ENCODE assay signal across 12 cellular contexts in genomic region chr3:188262488-188262887, GRCh38.
DNase-seq lines count a peak whose midpoint lies in the region; ATAC-seq and TF ChIP-seq lines count a peak whose summit lies in the region.
"Had no signal": no experiment of that assay in that cellular context is flagged by ENCODE, and none has a peak within 500 bp of the region (broad histone marks: within the 10 kb centered on the region; RNA-seq: fewer than 3 reads in every experiment).

No MANE protein-coding gene starts in this region.

- DNase-seq in heart left ventricle (no peak), left cardiac atrium (no peak), neural crest cell (ENCODE audit: low read depth, low spot score) (no peak), tibial nerve (ENCODE audit: low spot score in 2 of 2) (no peak), midbrain (lab: John Stamatoyannopoulos, UW) (no peak)
- DNase-seq in activated T-cell treated with anti-CD3 and anti-CD28 coated beads, Interleukin-2, amount 50 U/mL, for 48 hours: no peak
- DNase-seq: GF-D8; stimulated activated CD4-positive, alpha-beta T cell treated with anti-CD3 and anti-CD28 coated beads, Interleukin-4, amount 100 ng/mL, for 4 hours; T-cell had no signal

- H3K4me1 Mint-ChIP-seq in dendritic cell treated with granulocyte-macrophage colony-stimulating factor and Interleukin-4, amounts not matched to agents 40 ng/mL and 50 ng/mL, for 4 days (ENCODE audit: low read depth): peaks cover 23% of the 10 kb centered on the region
- H3K4me1 Mint-ChIP-seq in neural crest cell: peaks cover 14% of the 10 kb centered on the region

- H3K36me3 ChIP-seq in heart left ventricle: no peaks in the 10 kb centered on the region
- no peaks in the 10 kb centered on the region for H3K36me3 ChIP-seq in tibial nerve

- no peak overlapping the region for H3K4me3 Mint-ChIP-seq in dendritic cell treated with granulocyte-macrophage colony-stimulating factor and Interleukin-4, amounts not matched to agents 40 ng/mL and 50 ng/mL, for 4 days
- peak overlapping the region; percentile 29 for H3K4me3 Mint-ChIP-seq in neural crest cell
- H3K4me3 Mint-ChIP-seq: stimulated activated effector memory CD8-positive, alpha-beta T cell treated with anti-CD3 and anti-CD28 coated beads, Interleukin-12 subunit alpha, Interleukin-12 subunit beta, amount 100 ng/mL, for 72 hours; T-cell had no signal

- no peaks in the 10 kb centered on the region for H3K27me3 ChIP-seq in heart left ventricle
- no peaks in the 10 kb centered on the region for H3K27me3 ChIP-seq in tibial nerve

- H3K4me1 ChIP-seq in heart left ventricle (peaks cover 2 to 94% (median 64%) of the 10 kb centered on the region in 12 donors), tibial nerve (peaks cover 0 to 92% (median 29%) of the 10 kb centered on the region in 4 donors)

- TF ChIP-seq EP300 in tibial nerve (IDR thresholded peaks at IDR 0.05): no peak

- peak overlapping the region; percentile 66 for H3K27ac Mint-ChIP-seq in dendritic cell treated with granulocyte-macrophage colony-stimulating factor and Interleukin-4, amounts not matched to agents 40 ng/mL and 50 ng/mL, for 4 days
- peak overlapping the region; percentile 95 for H3K27ac Mint-ChIP-seq in neural crest cell (ENCODE audit: unreplicated experiment)
- H3K27ac Mint-ChIP-seq: stimulated activated effector memory CD8-positive, alpha-beta T cell treated with anti-CD3 and anti-CD28 coated beads, Interleukin-12 subunit alpha, Interleukin-12 subunit beta, amount 100 ng/mL, for 72 hours; T-cell had no signal

- no peaks in the 10 kb centered on the region for H3K27me3 Mint-ChIP-seq in dendritic cell treated with granulocyte-macrophage colony-stimulating factor and Interleukin-4, amounts not matched to agents 40 ng/mL and 50 ng/mL, for 4 days
- H3K27me3 Mint-ChIP-seq in neural crest cell (ENCODE audit: low read depth): no peaks in the 10 kb centered on the region
- H3K27me3 Mint-ChIP-seq: T-cell had no signal

- H3K4me3 ChIP-seq in heart left ventricle (no peak overlapping the region), tibial nerve (no peak overlapping the region)

- WGBS in heart left ventricle, 4 donors: 35 to 47% (median 45%) methylated on average over 5 of the region's 5 CpGs
- 41 to 47% methylated on average over 5 of the region's 5 CpGs for WGBS in tibial nerve, 2 donors

- peaks cover 12% of the 10 kb centered on the region for H3K36me3 Mint-ChIP-seq in dendritic cell treated with granulocyte-macrophage colony-stimulating factor and Interleukin-4, amounts not matched to agents 40 ng/mL and 50 ng/mL, for 4 days (ENCODE audit: low read depth)
- no peaks in the 10 kb centered on the region for H3K36me3 Mint-ChIP-seq in neural crest cell (ENCODE audit: low read depth)
- H3K36me3 Mint-ChIP-seq: stimulated activated effector memory CD8-positive, alpha-beta T cell treated with anti-CD3 and anti-CD28 coated beads, Interleukin-12 subunit alpha, Interleukin-12 subunit beta, amount 100 ng/mL, for 72 hours had no signal

- H3K9me3 ChIP-seq in heart left ventricle: no peaks in the 10 kb centered on the region
- no peaks in the 10 kb centered on the region for H3K9me3 ChIP-seq in tibial nerve

- intact Hi-C loops in heart left ventricle (cut with DNase I): loop anchor here in 9 of 10 donors (5.0 to 10.0 kb wide), 11 partner anchors 40 to 692 kb away; partner anchors contain the start of genes BCL6 (in 5 of the 9) and LPP (in 4 of the 9)
- intact Hi-C loops in left cardiac atrium (cut with DNase I): loop anchor here (10.0 kb wide), 2 partner anchors 108 to 518 kb away; partner anchors contain the start of genes BCL6 (in 2 of the 2) and LPP (in 1 of the 2)
- intact Hi-C loops in dendritic cell treated with granulocyte-macrophage colony-stimulating factor and Interleukin-4, amounts not matched to agents 40 ng/mL and 50 ng/mL, for 4 days (cut with micrococcal nuclease): loop anchor here (10.0 kb wide), 1 partner anchor 68 kb away; no protein-coding TSS in a partner anchor

- H3K27ac ChIP-seq in heart left ventricle (peak overlapping the region; percentile 74 to 96 (median 89)), tibial nerve (peak overlapping the region; percentile 55 to 92 (median 76))

- TF ChIP-seq POLR2A in heart left ventricle (IDR thresholded peaks at IDR 0.05) (no peak), tibial nerve (IDR thresholded peaks at IDR 0.05) (no peak)

- H3K9me3 Mint-ChIP-seq in dendritic cell treated with granulocyte-macrophage colony-stimulating factor and Interleukin-4, amounts not matched to agents 40 ng/mL and 50 ng/mL, for 4 days: no peaks in the 10 kb centered on the region
- no peaks in the 10 kb centered on the region for H3K9me3 Mint-ChIP-seq in neural crest cell
- H3K9me3 Mint-ChIP-seq: stimulated activated effector memory CD8-positive, alpha-beta T cell treated with anti-CD3 and anti-CD28 coated beads, Interleukin-12 subunit alpha, Interleukin-12 subunit beta, amount 100 ng/mL, for 72 hours; T-cell had no signal

- ATAC-seq in heart left ventricle (no peak), left cardiac atrium (no peak), HG02981 (IDR thresholded peaks at IDR 0.05; ENCODE audit: unreplicated experiment) (no peak)
- ATAC-seq: stimulated activated effector memory CD8-positive, alpha-beta T cell treated with anti-CD3 and anti-CD28 coated beads, Interleukin-12 subunit alpha, Interleukin-12 subunit beta, amount 100 ng/mL, for 72 hours; T-cell had no signal

- TF ChIP-seq CTCF in heart left ventricle (IDR thresholded peaks at IDR 0.05) (no peak), neural crest cell (conservative IDR thresholded peaks at IDR 0.05) (no peak), tibial nerve (IDR thresholded peaks at IDR 0.05) (no peak)
